16 cellular contexts compared by ENCODE assay signal in genomic region chr2:95608331-95608730, GRCh38. TPM values are rescaled to one million over a fixed set of nuclear protein-coding genes. Genes with fewer than 3 reads are reported as not detected.
"Had no signal": no experiment of that assay in that cellular context is flagged by ENCODE, and none has a peak within 500 bp of the region (broad histone marks: within the 10 kb centered on the region; RNA-seq: fewer than 3 reads in every experiment).

No MANE protein-coding gene starts in this region.

RNA-seq across cellular contexts. Expression of gene TRIM43, which starts 16.5 kb away (rescaled TPM):
- total RNA-seq: activated naive CD4-positive, alpha-beta T cell treated with anti-CD3 and anti-CD28 coated beads for 36 hours; activated naive CD4-positive, alpha-beta T cell treated with anti-CD3 and anti-CD28 coated beads, Interleukin-2, amount 50 U/mL, for 72 hours; activated naive CD8-positive, alpha-beta T cell treated with anti-CD3 and anti-CD28 coated beads for 36 hours; activated naive CD8-positive, alpha-beta T cell treated with anti-CD3 and anti-CD28 coated beads, Interleukin-2, amount 10 ng/mL, durations not matched to agents 7 days and 5 days; activated T-cell treated with anti-CD3 and anti-CD28 coated beads, Interleukin-2, amount 50 U/mL, for 4 hours; activated T-cell treated with anti-CD3 and anti-CD28 coated beads, Interleukin-2, amount 50 U/mL, for 72 hours; activated T-helper 1 cell treated with anti-CD3 and anti-CD28 coated beads, Interleukin-12 subunit alpha, Interleukin-12 subunit beta, Interleukin-2, Interleukin-4 antibody, amounts not matched to agents 30 ng/mL and 10 ng/mL and 1 ng/mL, durations not matched to agents 14 hours and 24 hours and 36 hours; adrenal gland; aorta; ascending aorta; body of pancreas; breast epithelium; cardiac muscle cell; cardiac septum; chondrocyte had no signal
- polyA plus RNA-seq: adipose tissue, adrenal gland, aorta, cardiac muscle cell had no signal
